In genomic region chr9:110058304-110058953, GRCh38 we compare ENCODE assay signal across 8 cellular contexts.
A peak's percentile ranks its signal among the peaks of the same experiment; 100 is the strongest.
DNase-seq lines count a peak whose midpoint lies in the region; ATAC-seq and TF ChIP-seq lines count a peak whose summit lies in the region.

No MANE protein-coding gene starts in this region.

- in situ Hi-C loops in astrocyte of the spinal cord (cut with HindIII; ENCODE audit: low sequenced_read_pairs) = no loop called here

- peaks cover 38% of the 10 kb centered on the region for H3K4me1 ChIP-seq in ACC112 (ENCODE audit: control insufficient read depth, insufficient read depth, low read length, unreplicated experiment)

- peaks cover 30% of the 10 kb centered on the region for H3K36me3 ChIP-seq in ACC112 (ENCODE audit: insufficient read depth, low read length)
- peaks cover 1% of the 10 kb centered on the region for H3K36me3 ChIP-seq in kidney epithelial cell (ENCODE audit: control insufficient read depth, insufficient read depth, low read length)

- H3K4me3 ChIP-seq in ACC112 (ENCODE audit: low read depth, low read length) (no peak overlapping the region), astrocyte of the spinal cord (ENCODE audit: low read depth, low read length) (no peak overlapping the region), kidney epithelial cell (ENCODE audit: low read depth, low read length) (no peak overlapping the region)

- peak; percentile 55 for ATAC-seq in GM18861 (IDR thresholded peaks at IDR 0.05; ENCODE audit: unreplicated experiment)

- H3K79me2 ChIP-seq in ACC112 (ENCODE audit: control insufficient read depth, insufficient read depth, low read length, unreplicated experiment) = peaks cover 98% of the 10 kb centered on the region

- no peak overlapping the region for H2AFZ ChIP-seq in ACC112 (ENCODE audit: low read length, unreplicated experiment)

- H3K27me3 ChIP-seq in ACC112 (ENCODE audit: insufficient read depth, low read length) (no peaks in the 10 kb centered on the region), kidney epithelial cell (ENCODE audit: control insufficient read depth, insufficient read depth, low read length) (no peaks in the 10 kb centered on the region)

- peak; percentile 59 for TF ChIP-seq CTCF in astrocyte of the spinal cord (IDR thresholded peaks at IDR 0.05; ENCODE audit: low read depth, low read length)
- peak; percentile 65 for TF ChIP-seq CTCF in kidney epithelial cell (IDR thresholded peaks at IDR 0.05; ENCODE audit: insufficient read depth, low read length, poor library complexity, severe bottlenecking)

- peak overlapping the region; percentile 6; the same call in 1 of the 2 replicates for H3K27ac ChIP-seq in ACC112 (ENCODE audit: low read depth, low read length)

- DNase-seq in LHCN-M2 (ENCODE audit: low read depth) = peak; percentile 57
- peak; percentile 70 for DNase-seq in SW480 (ENCODE audit: low spot score)
- DNase-seq in astrocyte of the spinal cord (ENCODE audit: low read depth, low spot score) = peak; percentile 52
- DNase-seq in kidney epithelial cell (ENCODE audit: low read depth) = no peak
- peak; percentile 34 for DNase-seq in stimulated activated naive CD4-positive, alpha-beta T cell treated with Interleukin-2 at 50 U/mL for 16 hours (lab: John Stamatoyannopoulos, UW)
- no peak for DNase-seq in putamen (ENCODE audit: low spot score)

Comparison
In these comparisons a context has a peak if more than half of its experiments do, and no peak if none do; other contexts are left out.
1. DNase-seq: peak in LHCN-M2 (single experiment), SW480 (single experiment), astrocyte of the spinal cord (single experiment) and stimulated activated naive CD4-positive, alpha-beta T cell treated with Interleukin-2 at 50 U/mL for 16 hours (single experiment); none in kidney epithelial cell (single experiment) and putamen (single experiment).